21 cellular contexts compared by ENCODE assay signal in the genomic region with DNA sequence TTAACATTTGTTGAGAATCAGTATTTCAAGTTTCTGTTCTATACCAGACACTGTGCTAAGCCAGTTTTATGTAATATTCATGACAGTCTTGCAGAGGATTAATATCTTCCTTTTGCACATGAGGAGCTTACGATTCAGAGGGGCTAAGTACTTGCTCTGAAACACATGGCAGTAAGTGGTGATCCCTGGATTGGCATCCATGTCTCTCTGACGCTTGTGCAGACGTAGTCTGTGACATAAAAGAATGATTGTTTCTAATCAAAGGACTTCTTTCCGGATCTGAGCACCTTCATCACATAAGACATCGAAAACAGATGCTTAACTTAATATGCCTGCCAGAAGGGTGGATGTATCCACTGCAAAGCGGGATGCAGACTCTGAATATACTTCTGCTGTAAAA.
"Had no signal": no experiment of that assay in that cellular context is flagged by ENCODE, and none has a peak within 500 bp of the region (broad histone marks: within the 10 kb centered on the region; RNA-seq: fewer than 3 reads in every experiment).

No MANE protein-coding gene starts in this region.

- H3K27ac ChIP-seq: adrenal gland, coronary artery, neutrophil, pancreas had no signal

- H3K4me1 Mint-ChIP-seq: activated T-helper 17 cell treated with anti-CD3 and anti-CD28 coated beads, Interleukin-2, amount 50 U/mL, for 72 hours; central memory CD8-positive, alpha-beta T cell; T-cell had no signal

- H3K36me3 Mint-ChIP-seq: activated naive CD8-positive, alpha-beta T cell; natural killer cell treated with Interleukin-12 subunit alpha and Interleukin-12 subunit beta and Interleukin-15 and Interleukin-18, amount 100 ng/mL, for 72 hours; T-cell had no signal

- H3K9me3 ChIP-seq: adrenal gland, neutrophil, pancreas, thyroid gland had no signal

- H3K27me3 ChIP-seq: adrenal gland, neutrophil, pancreas, thyroid gland had no signal

- DNase-seq: activated CD8-positive, alpha-beta memory T cell treated with anti-CD3 and anti-CD28 coated beads for 24 hours; activated CD8-positive, alpha-beta memory T cell treated with anti-CD3 and anti-CD28 coated beads, Interleukin-2, amount 50 U/mL, for 4 hours; activated T-cell treated with anti-CD3 and anti-CD28 coated beads, Interleukin-2, amount 50 U/mL, for 24 hours; adrenal gland; hypothalamus; left ventricle myocardium superior; mammary epithelial cell; pancreas; right cardiac atrium; stimulated activated CD4-positive, alpha-beta T cell treated with anti-CD3 and anti-CD28 coated beads, Interleukin-1b, Interleukin-23, amount 100 ng/mL, for 48 hours; substantia nigra; T-cell; thyroid gland had no signal

- ATAC-seq: activated T-helper 17 cell treated with anti-CD3 and anti-CD28 coated beads, Interleukin-2, amount 50 U/mL, for 72 hours; left ventricle myocardium superior; natural killer cell treated with Interleukin-12 subunit alpha and Interleukin-12 subunit beta and Interleukin-15 and Interleukin-18, amount 100 ng/mL, for 72 hours; pancreas; T-cell had no signal

- H3K27me3 Mint-ChIP-seq: activated naive CD8-positive, alpha-beta T cell; activated T-cell treated with anti-CD3 and anti-CD28 coated beads, Interleukin-2, amount 50 U/mL, for 24 hours; activated T-helper 17 cell treated with anti-CD3 and anti-CD28 coated beads, Interleukin-2, amount 50 U/mL, for 72 hours; central memory CD8-positive, alpha-beta T cell; natural killer cell treated with Interleukin-12 subunit alpha and Interleukin-12 subunit beta and Interleukin-15 and Interleukin-18, amount 100 ng/mL, for 72 hours; stimulated activated naive CD8-positive, alpha-beta T cell treated with anti-CD3 and anti-CD28 coated beads, Interleukin-15, Interleukin-2, amounts not matched to agents 100 ng/mL and 50 ng/mL, for 24 hours; T-cell had no signal

- H3K4me3 ChIP-seq: adrenal gland, coronary artery, pancreas, thyroid gland had no signal

- H3K4me3 Mint-ChIP-seq: activated naive CD8-positive, alpha-beta T cell; activated T-cell treated with anti-CD3 and anti-CD28 coated beads, Interleukin-2, amount 50 U/mL, for 24 hours; activated T-helper 17 cell treated with anti-CD3 and anti-CD28 coated beads, Interleukin-2, amount 50 U/mL, for 72 hours; central memory CD8-positive, alpha-beta T cell; natural killer cell treated with Interleukin-12 subunit alpha and Interleukin-12 subunit beta and Interleukin-15 and Interleukin-18, amount 100 ng/mL, for 72 hours; stimulated activated naive CD8-positive, alpha-beta T cell treated with anti-CD3 and anti-CD28 coated beads, Interleukin-15, Interleukin-2, amounts not matched to agents 100 ng/mL and 50 ng/mL, for 24 hours; T-cell; T-helper 2 cell treated with Interferon-gamma antibody and Interleukin-4, amounts not matched to agents 5 μg/mL and 100 μg/mL, for 36 hours had no signal

- H3K9me3 Mint-ChIP-seq: activated T-cell treated with anti-CD3 and anti-CD28 coated beads, Interleukin-2, amount 50 U/mL, for 24 hours; natural killer cell treated with Interleukin-12 subunit alpha and Interleukin-12 subunit beta and Interleukin-15 and Interleukin-18, amount 100 ng/mL, for 72 hours; stimulated activated naive CD8-positive, alpha-beta T cell treated with anti-CD3 and anti-CD28 coated beads, Interleukin-15, Interleukin-2, amounts not matched to agents 100 ng/mL and 50 ng/mL, for 24 hours; T-helper 2 cell treated with Interferon-gamma antibody and Interleukin-4, amounts not matched to agents 5 μg/mL and 100 μg/mL, for 36 hours had no signal

- H3K27ac Mint-ChIP-seq: activated naive CD8-positive, alpha-beta T cell; activated T-cell treated with anti-CD3 and anti-CD28 coated beads, Interleukin-2, amount 50 U/mL, for 24 hours; activated T-helper 17 cell treated with anti-CD3 and anti-CD28 coated beads, Interleukin-2, amount 50 U/mL, for 72 hours; natural killer cell treated with Interleukin-12 subunit alpha and Interleukin-12 subunit beta and Interleukin-15 and Interleukin-18, amount 100 ng/mL, for 72 hours; stimulated activated naive CD8-positive, alpha-beta T cell treated with anti-CD3 and anti-CD28 coated beads, Interleukin-15, Interleukin-2, amounts not matched to agents 100 ng/mL and 50 ng/mL, for 24 hours; T-cell; T-helper 2 cell treated with Interferon-gamma antibody and Interleukin-4, amounts not matched to agents 5 μg/mL and 100 μg/mL, for 36 hours had no signal

- H3K36me3 ChIP-seq: adrenal gland, neutrophil, pancreas, thyroid gland had no signal

- H3K4me1 ChIP-seq: pancreas had no signal
